Comparison of ENCODE assay signal across 11 cellular contexts in the genomic region with DNA sequence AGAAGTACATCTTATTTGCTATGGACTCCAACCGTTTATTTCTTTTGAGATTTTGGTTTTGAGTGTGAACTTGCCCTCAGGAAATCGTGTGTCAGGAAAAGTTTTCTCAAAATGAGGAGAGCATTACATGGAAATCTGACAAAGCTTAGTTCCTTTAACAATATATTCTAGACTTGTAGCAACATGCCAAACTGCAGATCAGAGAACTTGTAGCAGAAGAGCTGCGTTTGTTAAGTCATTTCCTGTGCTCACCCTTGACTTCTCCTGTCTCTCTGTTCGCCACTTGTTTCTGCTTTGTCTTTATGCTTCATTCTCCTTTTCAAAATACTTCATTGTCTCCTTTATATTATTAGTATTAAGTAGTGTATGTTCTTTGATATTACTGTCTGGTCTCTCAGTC.
"Had no signal": no experiment of that assay in that cellular context is flagged by ENCODE, and none has a peak within 500 bp of the region (broad histone marks: within the 10 kb centered on the region; RNA-seq: fewer than 3 reads in every experiment).

No MANE protein-coding gene starts in this region.

- H3K9me3 ChIP-seq: pancreas, upper lobe of left lung had no signal

- ATAC-seq: activated CD4-positive, CD25-positive, alpha-beta regulatory T cell treated with anti-CD3 and anti-CD28 coated beads, Interleukin-2, amount 50 U/mL, for 24 hours; pancreas; T-helper 17 cell had no signal

- H3K4me1 ChIP-seq: pancreas, upper lobe of left lung had no signal

- DNase-seq: activated effector memory CD4-positive, alpha-beta T cell treated with Interleukin-2 at 50 U/mL for 16 hours; activated naive CD8-positive, alpha-beta T cell treated with anti-CD3 and anti-CD28 coated beads for 36 hours; activated T-cell treated with anti-CD3 and anti-CD28 coated beads, Interleukin-2, amount 50 U/mL, for 1 hour; hippocampal formation; kidney glomerular epithelial cell; pancreas; stimulated activated CD4-positive, alpha-beta T cell treated with anti-CD3 and anti-CD28 coated beads, Interleukin-15, amount 100 ng/mL, for 24 hours; stimulated activated CD4-positive, alpha-beta T cell treated with anti-CD3 and anti-CD28 coated beads, Interleukin-4, amount 100 ng/mL, for 24 hours; T-helper 17 cell; upper lobe of left lung had no signal

- H3K27me3 ChIP-seq: pancreas, upper lobe of left lung had no signal

- H3K4me3 ChIP-seq: pancreas, upper lobe of left lung had no signal

- H3K36me3 ChIP-seq: pancreas, upper lobe of left lung had no signal

- H3K27ac ChIP-seq: pancreas, upper lobe of left lung had no signal
